In genomic region chr22:17303840-17304779, GRCh38 we compare ENCODE assay signal across 8 cellular contexts.
DNase-seq lines count a peak whose midpoint lies in the region; ATAC-seq and TF ChIP-seq lines count a peak whose summit lies in the region.

No MANE protein-coding gene starts in this region.

- WGBS in hepatocyte (ENCODE audit: low lambda C conversion rate, missing lambda C conversion rate), result 85% methylated on average over 21 of the region's 21 CpGs

- peak overlapping the region; percentile 4; the same call in 1 of the 2 replicates for H3K4me2 ChIP-seq in OCI-LY7 (ENCODE audit: low read length)
- no peak overlapping the region for H3K4me2 ChIP-seq in hepatocyte

- no peaks in the 10 kb centered on the region for H3K27me3 Mint-ChIP-seq in activated naive CD8-positive, alpha-beta T cell treated with anti-CD3 and anti-CD28 coated beads for 36 hours
- no peaks in the 10 kb centered on the region for H3K27me3 Mint-ChIP-seq in mesothelial cell of epicardium (ENCODE audit: low read depth)

- no TSS peak for BruUV-seq in OCI-LY7 (replicated peaks; lab: Mats Ljungman, UMichigan)

- H3K9me3 Mint-ChIP-seq in activated naive CD8-positive, alpha-beta T cell treated with anti-CD3 and anti-CD28 coated beads for 36 hours, result peaks cover 5% of the 10 kb centered on the region
- no peaks in the 10 kb centered on the region for H3K9me3 Mint-ChIP-seq in mesothelial cell of epicardium

- H3K79me2 ChIP-seq in OCI-LY7 (ENCODE audit: insufficient read depth, low read depth, low read length) (no peaks in the 10 kb centered on the region), hepatocyte (no peaks in the 10 kb centered on the region)

- peaks cover 4% of the 10 kb centered on the region for H3K36me3 Mint-ChIP-seq in activated naive CD8-positive, alpha-beta T cell treated with anti-CD3 and anti-CD28 coated beads for 36 hours
- H3K36me3 Mint-ChIP-seq in mesothelial cell of epicardium, result no peaks in the 10 kb centered on the region

- H3K27ac Mint-ChIP-seq in activated naive CD8-positive, alpha-beta T cell treated with anti-CD3 and anti-CD28 coated beads for 36 hours, result peak overlapping the region; percentile 97
- no peak overlapping the region for H3K27ac Mint-ChIP-seq in mesothelial cell of epicardium

- peak; percentile 74 for ATAC-seq in GM19372 (IDR thresholded peaks at IDR 0.05; ENCODE audit: low read depth, unreplicated experiment)

- no peaks in the 10 kb centered on the region for H3K9me2 ChIP-seq in OCI-LY7 (ENCODE audit: insufficient read depth, low read length)
- H3K9me2 ChIP-seq in hepatocyte (replicated peaks; ENCODE audit: insufficient read depth), result no peaks in the 10 kb centered on the region

- H2AFZ ChIP-seq in OCI-LY7 (ENCODE audit: low read length) (peak overlapping the region; percentile 34; the same call in 1 of the 2 replicates), hepatocyte (no peak overlapping the region)

- H3K4me1 ChIP-seq in OCI-LY7 (ENCODE audit: insufficient read depth, low read length, poor library complexity, severe bottlenecking) (peaks cover 11% of the 10 kb centered on the region), hepatocyte (ENCODE audit: insufficient read depth) (no peaks in the 10 kb centered on the region)

- peak overlapping the region; percentile 32 for H3K4me3 Mint-ChIP-seq in activated naive CD8-positive, alpha-beta T cell treated with anti-CD3 and anti-CD28 coated beads for 36 hours
- no peak overlapping the region for H3K4me3 Mint-ChIP-seq in mesothelial cell of epicardium

- H3K4me3 ChIP-seq in OCI-LY7 (ENCODE audit: low read depth, low read length, poor library complexity, severe bottlenecking) (no peak overlapping the region), hepatocyte (no peak overlapping the region)

- H4K20me1 ChIP-seq in OCI-LY7 (ENCODE audit: insufficient read depth, low read length), result no peaks in the 10 kb centered on the region
- H4K20me1 ChIP-seq in hepatocyte (ENCODE audit: insufficient read depth, poor library complexity, severe bottlenecking), result no peaks in the 10 kb centered on the region

- no peaks in the 10 kb centered on the region for H3K9me3 ChIP-seq in OCI-LY7 (ENCODE audit: low read length)
- H3K9me3 ChIP-seq in hepatocyte (ENCODE audit: low read depth), result no peaks in the 10 kb centered on the region

- POLR2A ChIA-PET in OCI-LY7 (lab: Charles Lee), result interaction anchor here (1.0 to 1.7 kb wide), 3 partner anchors 14 to 45 kb away, joined by 4 read pairs; no protein-coding TSS in a partner anchor

- no peaks in the 10 kb centered on the region for H3K36me3 ChIP-seq in OCI-LY7 (ENCODE audit: insufficient read depth, low read length)
- H3K36me3 ChIP-seq in hepatocyte (replicated peaks; ENCODE audit: insufficient read depth, low read depth), result no peaks in the 10 kb centered on the region

- CTCF ChIA-PET in OCI-LY7 (lab: Charles Lee; ENCODE audit: unreplicated experiment), result interaction anchor here (1.0 kb wide), 1 partner anchor 14 kb away, joined by 3 read pairs; no protein-coding TSS in a partner anchor

- H3K27me3 ChIP-seq in hepatocyte, result no peaks in the 10 kb centered on the region

- DNase-seq in OCI-LY7 (ENCODE audit: low spot score) (peak; percentile 41), DMS53 (lab: John Stamatoyannopoulos, UW) (no peak), DMS79 (lab: John Stamatoyannopoulos, UW) (no peak), hepatocyte (ENCODE audit: low spot score) (no peak), mesothelial cell of epicardium (ENCODE audit: low spot score in 2 of 2, unreplicated experiment in 2 of 2) (no peak)
- peak; percentile 75 for DNase-seq in activated naive CD8-positive, alpha-beta T cell treated with anti-CD3 and anti-CD28 coated beads for 36 hours
- peak; percentile 19 to 40 for DNase-seq in stimulated activated CD8-positive, alpha-beta memory T cell treated with anti-CD3 and anti-CD28 coated beads, Interleukin-2, amount 100 ng/mL, for 48 hours (ENCODE audit: low read depth in 2 of 2)

- TF ChIP-seq CTCF in OCI-LY7 (conservative IDR thresholded peaks at IDR 0.05; ENCODE audit: low read length), result no peak
- no peak for TF ChIP-seq CTCF in hepatocyte (IDR thresholded peaks at IDR 0.05; ENCODE audit: poor library complexity)
- TF ChIP-seq CTCF in mesothelial cell of epicardium (IDR thresholded peaks at IDR 0.05; ENCODE audit: unreplicated experiment), result no peak

- H3K4me1 Mint-ChIP-seq in activated naive CD8-positive, alpha-beta T cell treated with anti-CD3 and anti-CD28 coated beads for 36 hours, result peaks cover 21% of the 10 kb centered on the region
- no peaks in the 10 kb centered on the region for H3K4me1 Mint-ChIP-seq in mesothelial cell of epicardium

- H3K27ac ChIP-seq in OCI-LY7 (ENCODE audit: low read depth, low read length, poor library complexity, severe bottlenecking), result no peak overlapping the region
- H3K27ac ChIP-seq in hepatocyte, result no peak overlapping the region

- intact Hi-C loops in OCI-LY7 (cut with micrococcal nuclease; ENCODE audit: unreplicated experiment), result no loop called here

Comparison
In these comparisons a context has a peak if more than half of its experiments do, and no peak if none do; other contexts are left out.
1. DNase-seq: peak in OCI-LY7 (single experiment), activated naive CD8-positive, alpha-beta T cell treated with anti-CD3 and anti-CD28 coated beads for 36 hours (single experiment) and stimulated activated CD8-positive, alpha-beta memory T cell treated with anti-CD3 and anti-CD28 coated beads, Interleukin-2, amount 100 ng/mL, for 48 hours (2 of 2); none in DMS53 (single experiment), DMS79 (single experiment), hepatocyte (single experiment) and mesothelial cell of epicardium (0 of 2).